Comparison of ENCODE assay signal across 8 cellular contexts in genomic region chr2:159613515-159614336, GRCh38. TPM values are rescaled to one million over a fixed set of nuclear protein-coding genes. Genes with fewer than 3 reads are reported as not detected.
A peak's percentile ranks its signal among the peaks of the same experiment; 100 is the strongest.
DNase-seq lines count a peak whose midpoint lies in the region; ATAC-seq lines count a peak whose summit lies in the region.

No MANE protein-coding gene starts in this region.

- H3K36me3 Mint-ChIP-seq in dendritic cell treated with granulocyte-macrophage colony-stimulating factor and Interleukin-4, amounts not matched to agents 40 ng/mL and 50 ng/mL, for 4 days (ENCODE audit: low read depth) = peaks cover 28% of the 10 kb centered on the region
- H3K36me3 Mint-ChIP-seq in naive B cell = peaks cover 0 to 8% of the 10 kb centered on the region in 2 donors

- ATAC-seq in naive B cell (ENCODE audit: low read depth in 2 of 2) = no peak
- no peak for ATAC-seq in GM18517 (IDR thresholded peaks at IDR 0.05; ENCODE audit: unreplicated experiment)
- no peak for ATAC-seq in HG02973 (IDR thresholded peaks at IDR 0.05; ENCODE audit: unreplicated experiment)

- H3K4me3 ChIP-seq in GM08714 (ENCODE audit: low read length) = peak overlapping the region; percentile 78; the same call in 1 of the 2 replicates

- H3K4me3 Mint-ChIP-seq in dendritic cell treated with granulocyte-macrophage colony-stimulating factor and Interleukin-4, amounts not matched to agents 40 ng/mL and 50 ng/mL, for 4 days = peak overlapping the region; percentile 62
- H3K4me3 Mint-ChIP-seq in naive B cell = peak overlapping the region in 6 of 8 donors; percentile 1 to 95 (median 85)

- H3K27me3 Mint-ChIP-seq in dendritic cell treated with granulocyte-macrophage colony-stimulating factor and Interleukin-4, amounts not matched to agents 40 ng/mL and 50 ng/mL, for 4 days = no peaks in the 10 kb centered on the region
- no peaks in the 10 kb centered on the region for H3K27me3 Mint-ChIP-seq in naive B cell

- peaks cover 38% of the 10 kb centered on the region for H3K4me1 Mint-ChIP-seq in dendritic cell treated with granulocyte-macrophage colony-stimulating factor and Interleukin-4, amounts not matched to agents 40 ng/mL and 50 ng/mL, for 4 days (ENCODE audit: low read depth)
- peaks cover 12 to 28% (median 15%) of the 10 kb centered on the region in 3 donors for H3K4me1 Mint-ChIP-seq in naive B cell

- intact Hi-C loops in dendritic cell treated with granulocyte-macrophage colony-stimulating factor and Interleukin-4, amounts not matched to agents 40 ng/mL and 50 ng/mL, for 4 days (cut with micrococcal nuclease) = loop anchor here (2.0 to 10.0 kb wide), 2 partner anchors 49 to 99 kb away; partner anchors contain the start of gene MARCHF7

- H3K9me3 Mint-ChIP-seq in dendritic cell treated with granulocyte-macrophage colony-stimulating factor and Interleukin-4, amounts not matched to agents 40 ng/mL and 50 ng/mL, for 4 days = no peaks in the 10 kb centered on the region
- no peaks in the 10 kb centered on the region for H3K9me3 Mint-ChIP-seq in naive B cell

- peak overlapping the region; percentile 100 for H3K27ac Mint-ChIP-seq in dendritic cell treated with granulocyte-macrophage colony-stimulating factor and Interleukin-4, amounts not matched to agents 40 ng/mL and 50 ng/mL, for 4 days
- H3K27ac Mint-ChIP-seq in naive B cell = peak overlapping the region in 2 of 6 donors; percentile 17 to 94

- DNase-seq in NCI-H2227 treated with DMSO at 0.1 percent for 48 hours (lab: John Stamatoyannopoulos, UW) = peak; percentile 37
- no peak for DNase-seq in naive B cell
- DNase-seq in stimulated activated CD4-positive, alpha-beta T cell treated with anti-CD3 and anti-CD28 coated beads, Interleukin-4, amount 100 ng/mL, for 24 hours = no peak
- no peak for DNase-seq in islet precursor cell

RNA-seq across cellular contexts. Expression of gene BAZ2B, which starts 2.6 kb away (rescaled TPM):
- 10 to 100 TPM; 15.2 to 30.5 (median 23.1) TPM for polyA plus RNA-seq in naive B cell (ENCODE audit: low read depth in 6 of 6)
